In genomic region chr1:154971341-154971998, GRCh38 we compare ENCODE assay signal across 8 cellular contexts. TPM values are rescaled to one million over a fixed set of nuclear protein-coding genes. Genes with fewer than 3 reads are reported as not detected.
DNase-seq lines count a peak whose midpoint lies in the region; ATAC-seq, FAIRE-seq and TF ChIP-seq lines count a peak whose summit lies in the region.

No MANE protein-coding gene starts in this region.

- in situ Hi-C loops in K562 (cut with MboI): no loop called here

- H3K9me1 ChIP-seq in K562 (ENCODE audit: control insufficient read depth, insufficient read depth, low read length): no peaks in the 10 kb centered on the region

- TF ChIP-seq POLR2A in K562 (conservative IDR thresholded peaks at IDR 0.05): no peak

- no peak overlapping the region for H2AFZ ChIP-seq in K562 (ENCODE audit: low read depth, low read length)

- DNase-seq in heart right ventricle (no peak), cardiac septum (ENCODE audit: low spot score) (no peak), K562 (ENCODE audit: extremely low read depth in 1 of 4, low spot score in 3 of 4) (no peak), lung microvascular endothelial cell (ENCODE audit: low read depth in 2 of 2) (peak; percentile 38 to 53), aorta (no peak), posterior vena cava (ENCODE audit: low spot score) (no peak)

- H3K27me3 ChIP-seq in heart right ventricle (no peaks in the 10 kb centered on the region), K562 (ENCODE audit: control insufficient read depth in 2 of 2, insufficient read depth in 2 of 2, low read length in 2 of 2) (no peaks in the 10 kb centered on the region; a peak in 1 of 5 replicates), aorta (ENCODE audit: control insufficient read depth in 1 of 2, insufficient read depth in 2 of 2, low read length in 1 of 2) (no peaks in the 10 kb centered on the region)

- ATAC-seq in heart right ventricle (no peak), K562 (no peak), aorta (ENCODE audit: low FRiP score) (no peak), GM21423 (IDR thresholded peaks at IDR 0.05; ENCODE audit: unreplicated experiment) (no peak), GM19351 (IDR thresholded peaks at IDR 0.05; ENCODE audit: unreplicated experiment) (no peak)

- H3K4me1 ChIP-seq in heart right ventricle (peaks cover 28 to 85% (median 74%) of the 10 kb centered on the region in 9 donors), K562 (replicated peaks in 1 of 2; ENCODE audit: control insufficient read depth in 2 of 2, insufficient read depth in 2 of 2, low read length in 2 of 2) (peaks cover 38 to 46% of the 10 kb centered on the region in 2 experiments), aorta (ENCODE audit: control insufficient read depth in 1 of 2, insufficient read depth in 2 of 2, low read length in 2 of 2) (no peaks in the 10 kb centered on the region)

- TF ChIP-seq CTCF in heart right ventricle (IDR thresholded peaks at IDR 0.05) (no peak), K562 (IDR thresholded peaks at IDR 0.05 in 2 of 3, conservative IDR thresholded peaks at IDR 0.05 in 1 of 3; ENCODE audit: insufficient read depth in 2 of 3, low read depth in 1 of 3, low read length in 3 of 3) (no peak)

- no TSS peak for BruUV-seq in K562 (replicated peaks; lab: Mats Ljungman, UMichigan)

- peak overlapping the region; percentile 59 to 91; a peak in 3 of 4 replicates for H3K9ac ChIP-seq in K562 (ENCODE audit: insufficient read depth in 1 of 2, low read depth in 2 of 2, low read length in 2 of 2)

- no peak for TF ChIP-seq EP300 in K562 (IDR thresholded peaks at IDR 0.05; ENCODE audit: low read length)

- H3K4me3 ChIP-seq in heart right ventricle: peak overlapping the region in 9 of 10 donors; percentile 34 to 89 (median 56)
- H3K4me3 ChIP-seq in K562: peak overlapping the region; percentile 40
- no peak overlapping the region for H3K4me3 ChIP-seq in aorta (ENCODE audit: low read length in 2 of 2)

- FAIRE-seq in K562 (lab: Jason Lieb, UNC): no peak

- 29 to 34% methylated on average over 10 of the region's 10 CpGs for WGBS in heart right ventricle, 2 donors
- WGBS in K562 (ENCODE audit: insufficient coverage, low coverage, missing lambda C conversion rate): 65% methylated on average over 7 of the region's 10 CpGs
- 28 to 33% methylated on average over 10 of the region's 10 CpGs for WGBS in aorta, 2 donors

- H3K36me3 ChIP-seq in heart right ventricle (peaks cover 0 to 30% (median 19%) of the 10 kb centered on the region in 9 donors), K562 (ENCODE audit: control insufficient read depth, insufficient read depth, low read length) (peaks cover 38% of the 10 kb centered on the region), aorta (ENCODE audit: control insufficient read depth in 1 of 2, insufficient read depth in 2 of 2, low read length in 1 of 2) (peaks cover 0 to 3% of the 10 kb centered on the region in 2 donors)

- H3K9me3 ChIP-seq in heart right ventricle (no peaks in the 10 kb centered on the region), K562 (replicated peaks; ENCODE audit: control insufficient read depth, insufficient read depth, low read depth, low read length) (no peaks in the 10 kb centered on the region), aorta (ENCODE audit: control insufficient read depth, low read length) (no peaks in the 10 kb centered on the region)

- no peak for TF ChIP-seq RAD21 in K562 (CRISPR knock-in tag; conservative IDR thresholded peaks at IDR 0.05 in 1 of 2, IDR thresholded peaks at IDR 0.05 in 1 of 2)

- CTCF ChIA-PET in K562 (lab: Yijun Ruan, JAX; ENCODE audit: low intra/inter-chr PET ratio): no interaction called here

- POLR2A ChIA-PET in K562 (lab: Yijun Ruan, JAX): interaction anchor here (0.6 to 8.3 kb wide), 12 partner anchors 9 to 99 kb away, joined by 3 to 80 read pairs (median 4); partner anchors contain the start of genes EFNA4, FLAD1, LENEP and PBXIP1

- peaks cover 59% of the 10 kb centered on the region for H3K79me2 ChIP-seq in K562 (ENCODE audit: control insufficient read depth, insufficient read depth, low read length)

- intact Hi-C loops in heart right ventricle (cut with DNase I): loop anchor here in 4 of 10 donors (5.0 to 10.0 kb wide), 4 partner anchors 46 to 91 kb away; partner anchors contain the start of genes ADAM15 (in 2 of the 4) and EFNA4 (in 2 of the 4)
- intact Hi-C loops in cardiac septum (cut with DNase I): no loop called here
- intact Hi-C loops in K562 (cut with micrococcal nuclease): loop anchor here (5.0 kb wide), 1 partner anchor 91 kb away; the partner anchor contains the start of gene EFNA4
- intact Hi-C loops in aorta (cut with DNase I): loop anchor here in 1 of 2 donors (10.0 kb wide), 1 partner anchor 1177 kb away; no protein-coding TSS in a partner anchor
- intact Hi-C loops in posterior vena cava (cut with DNase I): no loop called here

- peak overlapping the region; percentile 82 for H3K4me2 ChIP-seq in K562 (ENCODE audit: insufficient read depth, low read length)

- H3K27ac ChIP-seq in heart right ventricle: peak overlapping the region; percentile 89 to 100 (median 96)
- peak overlapping the region; percentile 84 for H3K27ac ChIP-seq in K562 (ENCODE audit: extremely low read depth, low read depth, low read length)
- H3K27ac ChIP-seq in aorta (ENCODE audit: low read depth in 1 of 2, low read length in 2 of 2): peak overlapping the region; percentile 72 to 98

- H4K20me1 ChIP-seq in K562 (replicated peaks; ENCODE audit: control insufficient read depth, insufficient read depth, low read length): no peaks in the 10 kb centered on the region

RNA-seq across cellular contexts. Expression of gene SHC1, which starts 0.9 kb away (rescaled TPM):
- 10 to 100 TPM; 42.6 to 95.7 (median 57.8) TPM for total RNA-seq in heart right ventricle
- 10 to 100 TPM; 35.6 to 58.3 TPM for polyA plus RNA-seq in heart right ventricle
- total RNA-seq in cardiac septum: 70.5 TPM
- total RNA-seq in K562 (2011; cell fraction: chromatin; rRNA removed; ENCODE audit: low replicate concordance): 85.7 and 174 TPM in 2 replicates
- 69.6 and 76.4 TPM in 2 replicates for total RNA-seq in K562 (2011; cell fraction: nucleolus; rRNA removed)
- total RNA-seq in K562 (2011; cell fraction: nucleoplasm; rRNA removed): 94.4 and 106 TPM in 2 replicates
- 51.9 and 57.2 TPM in 2 replicates for total RNA-seq in K562 (2014; rRNA removed)
- 34.1 and 35.4 TPM in 2 replicates for total RNA-seq in K562 (2014; rRNA removed; fragmentation: Illumina TruSeq; extraction: Trizol)
- 34.4 and 35.9 TPM in 2 replicates for total RNA-seq in K562 (2015; rRNA removed; fragmentation: Illumina TruSeq; extraction: Trizol)
- total RNA-seq in K562 (2021): 66.4 and 68.4 TPM in 2 replicates
- polyA plus RNA-seq in K562 (2011; rRNA removed): 64.8 and 81.2 TPM in 2 replicates
- polyA plus RNA-seq in K562 (2011; cell fraction: cytosol; rRNA removed): 63.5 and 90.8 TPM in 2 replicates
- 143 and 200 TPM in 2 replicates for polyA plus RNA-seq in K562 (2011; cell fraction: nucleus; rRNA removed)
- 57.8 and 71.5 TPM in 2 replicates for polyA plus RNA-seq in K562 (2012)
- 93.7 and 113 TPM in 2 replicates for polyA plus RNA-seq in K562 (2014; fragmentation: Illumina TruSeq; extraction: Trizol)
- 1 to 10 TPM; 4.1 to 5.4 TPM for polyA plus RNA-seq in K562 (2014; fragmentation: Nextera tagmentation; extraction: Ambion mirVana)
- 57.7 and 58.0 TPM in 2 replicates for polyA plus RNA-seq in K562 (2014; rRNA removed)
- polyA minus RNA-seq in K562 (2011; rRNA and poly(A)+ RNA removed): 45.0 and 49.1 TPM in 2 replicates
- polyA minus RNA-seq in K562 (2011; cell fraction: cytosol; rRNA and poly(A)+ RNA removed): 30.6 and 37.4 TPM in 2 replicates
- polyA minus RNA-seq in K562 (2011; cell fraction: nucleus; rRNA and poly(A)+ RNA removed): 22.3 and 27.7 TPM in 2 replicates
- 175 and 321 TPM in 2 replicates for total RNA-seq in lung microvascular endothelial cell
- 100 to 1,000 TPM; 165 to 182 TPM for total RNA-seq in aorta
- polyA plus RNA-seq in aorta: 100 to 1,000 TPM in 1 of 2 donors, 10 to 100 TPM in 1; 39.1 to 179 TPM
- total RNA-seq in posterior vena cava: 100 to 1,000 TPM; 135 to 149 TPM

RNA-seq across cellular contexts. Expression of gene CKS1B, which starts 3.0 kb away (rescaled TPM):
- total RNA-seq in heart right ventricle: 10 to 100 TPM; 10.9 to 30.9 (median 17.5) TPM
- 10 to 100 TPM in 1 of 2 donors, 1 to 10 TPM in 1; 4.6 to 36.7 TPM for polyA plus RNA-seq in heart right ventricle
- total RNA-seq in cardiac septum: 16.0 TPM
- total RNA-seq in K562 (2011; cell fraction: chromatin; rRNA removed; ENCODE audit: low replicate concordance): 61.9 and 74.9 TPM in 2 replicates
- total RNA-seq in K562 (2011; cell fraction: nucleolus; rRNA removed): 70.0 and 71.3 TPM in 2 replicates
- total RNA-seq in K562 (2011; cell fraction: nucleoplasm; rRNA removed): 120 and 182 TPM in 2 replicates
- 215 and 262 TPM in 2 replicates for total RNA-seq in K562 (2014; rRNA removed)
- total RNA-seq in K562 (2014; rRNA removed; fragmentation: Illumina TruSeq; extraction: Trizol): 364 and 410 TPM in 2 replicates
- 269 and 292 TPM in 2 replicates for total RNA-seq in K562 (2015; rRNA removed; fragmentation: Illumina TruSeq; extraction: Trizol)
- 256 and 270 TPM in 2 replicates for total RNA-seq in K562 (2021)
- polyA plus RNA-seq in K562 (2011; rRNA removed): 754 and 835 TPM in 2 replicates
- polyA plus RNA-seq in K562 (2011; cell fraction: cytosol; rRNA removed): 831 and 1,136 TPM in 2 replicates
- polyA plus RNA-seq in K562 (2011; cell fraction: nucleus; rRNA removed): 223 and 387 TPM in 2 replicates
- polyA plus RNA-seq in K562 (2012): 544 and 581 TPM in 2 replicates
- 611 and 624 TPM in 2 replicates for polyA plus RNA-seq in K562 (2014; fragmentation: Illumina TruSeq; extraction: Trizol)
- 1,000 to 10,000 TPM; 1,039 to 1,103 TPM for polyA plus RNA-seq in K562 (2014; fragmentation: Nextera tagmentation; extraction: Ambion mirVana)
- 460 and 477 TPM in 2 replicates for polyA plus RNA-seq in K562 (2014; rRNA removed)
- 383 and 393 TPM in 2 replicates for polyA minus RNA-seq in K562 (2011; rRNA and poly(A)+ RNA removed)
- 80.9 and 85.6 TPM in 2 replicates for polyA minus RNA-seq in K562 (2011; cell fraction: cytosol; rRNA and poly(A)+ RNA removed)
- 24.2 and 63.2 TPM in 2 replicates for polyA minus RNA-seq in K562 (2011; cell fraction: nucleus; rRNA and poly(A)+ RNA removed)
- 30.4 and 54.5 TPM in 2 replicates for total RNA-seq in lung microvascular endothelial cell
- total RNA-seq in aorta: 10 to 100 TPM; 19.3 to 25.5 TPM
- 10 to 100 TPM; 38.9 to 58.9 TPM for polyA plus RNA-seq in aorta
- total RNA-seq in posterior vena cava: 10 to 100 TPM; 22.5 to 23.4 TPM

RNA-seq across cellular contexts. Expression of gene PYGO2, which starts 9.9 kb away (rescaled TPM):
- total RNA-seq in heart right ventricle: 10 to 100 TPM in 9 of 10 donors, 1 to 10 TPM in 1; 8.8 to 18.0 (median 13.9) TPM
- polyA plus RNA-seq in heart right ventricle: 10 to 100 TPM; 11.9 to 12.1 TPM
- total RNA-seq in cardiac septum: 16.9 TPM
- total RNA-seq in K562 (2011; cell fraction: chromatin; rRNA removed; ENCODE audit: low replicate concordance): 24.1 and 50.9 TPM in 2 replicates
- 40.4 and 41.1 TPM in 2 replicates for total RNA-seq in K562 (2011; cell fraction: nucleolus; rRNA removed)
- 36.8 and 44.0 TPM in 2 replicates for total RNA-seq in K562 (2011; cell fraction: nucleoplasm; rRNA removed)
- 18.2 and 28.9 TPM in 2 replicates for total RNA-seq in K562 (2014; rRNA removed)
- 15.2 and 15.8 TPM in 2 replicates for total RNA-seq in K562 (2014; rRNA removed; fragmentation: Illumina TruSeq; extraction: Trizol)
- 17.7 and 18.1 TPM in 2 replicates for total RNA-seq in K562 (2015; rRNA removed; fragmentation: Illumina TruSeq; extraction: Trizol)
- 36.2 and 36.7 TPM in 2 replicates for total RNA-seq in K562 (2021)
- polyA plus RNA-seq in K562 (2011; rRNA removed): 23.5 and 28.3 TPM in 2 replicates
- 26.2 and 37.5 TPM in 2 replicates for polyA plus RNA-seq in K562 (2011; cell fraction: cytosol; rRNA removed)
- 43.0 and 57.2 TPM in 2 replicates for polyA plus RNA-seq in K562 (2011; cell fraction: nucleus; rRNA removed)
- 25.4 and 27.4 TPM in 2 replicates for polyA plus RNA-seq in K562 (2012)
- 32.5 and 34.3 TPM in 2 replicates for polyA plus RNA-seq in K562 (2014; fragmentation: Illumina TruSeq; extraction: Trizol)
- 1 to 10 TPM; 8.3 to 8.6 TPM for polyA plus RNA-seq in K562 (2014; fragmentation: Nextera tagmentation; extraction: Ambion mirVana)
- polyA plus RNA-seq in K562 (2014; rRNA removed): 24.6 and 28.1 TPM in 2 replicates
- polyA minus RNA-seq in K562 (2011; rRNA and poly(A)+ RNA removed): 14.7 and 16.1 TPM in 2 replicates
- polyA minus RNA-seq in K562 (2011; cell fraction: cytosol; rRNA and poly(A)+ RNA removed): 13.7 and 16.1 TPM in 2 replicates
- polyA minus RNA-seq in K562 (2011; cell fraction: nucleus; rRNA and poly(A)+ RNA removed): 13.5 and 15.3 TPM in 2 replicates
- total RNA-seq in lung microvascular endothelial cell: 20.5 and 42.5 TPM in 2 replicates
- total RNA-seq in aorta: 10 to 100 TPM; 17.3 to 23.6 TPM
- 10 to 100 TPM; 11.6 to 16.6 TPM for polyA plus RNA-seq in aorta
- 10 to 100 TPM; 17.0 to 19.2 TPM for total RNA-seq in posterior vena cava

RNA-seq across cellular contexts. Expression of gene FLAD1, which starts 11.7 kb away (rescaled TPM):
- total RNA-seq in heart right ventricle (10 to 100 TPM; 20.1 to 36.8 (median 24.1) TPM), cardiac septum (22.2 TPM), K562 (2014; rRNA removed) (67.0 and 87.6 TPM in 2 replicates), K562 (2014; rRNA removed; fragmentation: Illumina TruSeq; extraction: Trizol) (41.3 and 56.1 TPM in 2 replicates), K562 (2015; rRNA removed; fragmentation: Illumina TruSeq; extraction: Trizol) (65.8 and 68.6 TPM in 2 replicates), K562 (2021) (74.4 and 79.8 TPM in 2 replicates), lung microvascular endothelial cell (18.3 and 24.2 TPM in 2 replicates), aorta (10 to 100 TPM; 14.5 to 17.6 TPM), posterior vena cava (10 to 100 TPM; 18.3 to 21.6 TPM)
- polyA plus RNA-seq in heart right ventricle (10 to 100 TPM; 25.1 to 41.6 TPM), K562 (2011; rRNA removed) (61.2 and 75.6 TPM in 2 replicates), K562 (2014; fragmentation: Illumina TruSeq; extraction: Trizol) (78.8 and 82.3 TPM in 2 replicates), K562 (2014; fragmentation: Nextera tagmentation; extraction: Ambion mirVana) (10 to 100 TPM; 24.9 to 46.7 TPM), K562 (2014; rRNA removed) (85.8 and 98.9 TPM in 2 replicates), aorta (10 to 100 TPM; 23.8 to 24.2 TPM)
- total RNA-seq in K562 (2011; cell fraction: chromatin; rRNA removed; ENCODE audit: low replicate concordance): 46.3 and 135 TPM in 2 replicates
- 130 and 141 TPM in 2 replicates for total RNA-seq in K562 (2011; cell fraction: nucleolus; rRNA removed)
- total RNA-seq in K562 (2011; cell fraction: nucleoplasm; rRNA removed): 76.0 and 76.6 TPM in 2 replicates
- 82.9 and 126 TPM in 2 replicates for polyA plus RNA-seq in K562 (2011; cell fraction: cytosol; rRNA removed)
- polyA plus RNA-seq in K562 (2011; cell fraction: nucleus; rRNA removed): 209 and 292 TPM in 2 replicates
- 54.0 and 57.9 TPM in 2 replicates for polyA plus RNA-seq in K562 (2012)
- 50.8 and 69.7 TPM in 2 replicates for polyA minus RNA-seq in K562 (2011; rRNA and poly(A)+ RNA removed)
- 40.4 and 52.6 TPM in 2 replicates for polyA minus RNA-seq in K562 (2011; cell fraction: cytosol; rRNA and poly(A)+ RNA removed)
- 49.7 and 53.7 TPM in 2 replicates for polyA minus RNA-seq in K562 (2011; cell fraction: nucleus; rRNA and poly(A)+ RNA removed)

RNA-seq across cellular contexts. Expression of gene PBXIP1, which starts 15.6 kb away (rescaled TPM):
- 10 to 100 TPM; 38.3 to 75.0 (median 48.8) TPM for total RNA-seq in heart right ventricle
- 10 to 100 TPM; 25.4 to 33.0 TPM for polyA plus RNA-seq in heart right ventricle
- 49.1 TPM for total RNA-seq in cardiac septum
- total RNA-seq in K562 (2011; cell fraction: chromatin; rRNA removed; ENCODE audit: low replicate concordance): 10.0 and 21.8 TPM in 2 replicates
- total RNA-seq in K562 (2011; cell fraction: nucleolus; rRNA removed): 12.2 and 13.8 TPM in 2 replicates
- 14.2 and 19.3 TPM in 2 replicates for total RNA-seq in K562 (2011; cell fraction: nucleoplasm; rRNA removed)
- 8.2 and 10.2 TPM in 2 replicates for total RNA-seq in K562 (2014; rRNA removed)
- total RNA-seq in K562 (2014; rRNA removed; fragmentation: Illumina TruSeq; extraction: Trizol): 2.7 and 3.0 TPM in 2 replicates
- total RNA-seq in K562 (2015; rRNA removed; fragmentation: Illumina TruSeq; extraction: Trizol): 4.9 and 5.1 TPM in 2 replicates
- 6.3 and 8.3 TPM in 2 replicates for total RNA-seq in K562 (2021)
- 6.9 and 7.9 TPM in 2 replicates for polyA plus RNA-seq in K562 (2011; rRNA removed)
- 7.4 and 8.1 TPM in 2 replicates for polyA plus RNA-seq in K562 (2011; cell fraction: cytosol; rRNA removed)
- 14.0 and 19.5 TPM in 2 replicates for polyA plus RNA-seq in K562 (2011; cell fraction: nucleus; rRNA removed)
- polyA plus RNA-seq in K562 (2012): 8.3 and 23.2 TPM in 2 replicates
- 5.8 and 6.8 TPM in 2 replicates for polyA plus RNA-seq in K562 (2014; fragmentation: Illumina TruSeq; extraction: Trizol)
- under 1 TPM; 0.13 to 0.22 TPM for polyA plus RNA-seq in K562 (2014; fragmentation: Nextera tagmentation; extraction: Ambion mirVana)
- 8.0 TPM in 2 replicates for polyA plus RNA-seq in K562 (2014; rRNA removed)
- 3.3 and 4.3 TPM in 2 replicates for polyA minus RNA-seq in K562 (2011; rRNA and poly(A)+ RNA removed)
- 4.0 and 9.3 TPM in 2 replicates for polyA minus RNA-seq in K562 (2011; cell fraction: cytosol; rRNA and poly(A)+ RNA removed)
- polyA minus RNA-seq in K562 (2011; cell fraction: nucleus; rRNA and poly(A)+ RNA removed): 2.8 and 3.6 TPM in 2 replicates
- 83.9 and 85.2 TPM in 2 replicates for total RNA-seq in lung microvascular endothelial cell
- total RNA-seq in aorta: 100 to 1,000 TPM; 106 to 119 TPM
- 100 to 1,000 TPM in 1 of 2 donors, 10 to 100 TPM in 1; 95.3 to 169 TPM for polyA plus RNA-seq in aorta
- 100 to 1,000 TPM in 1 of 2 donors, 10 to 100 TPM in 1; 95.3 to 138 TPM for total RNA-seq in posterior vena cava

Comparison
In these comparisons a context has a peak if more than half of its experiments do, and no peak if none do; other contexts are left out.
1. DNase-seq: peak in lung microvascular endothelial cell (2 of 2); none in heart right ventricle (0 of 2), cardiac septum (single experiment), K562 (0 of 4), aorta (0 of 2) and posterior vena cava (single experiment).
2. H3K4me3 ChIP-seq: peak in heart right ventricle (9 of 10) and K562 (single experiment); none in aorta (0 of 2).
3. Peak in every context shown above with its lines, with median percentiles within 50 percentile points of each other: H3K27ac ChIP-seq.